Comparison of ENCODE assay signal across 2 cellular contexts in the genomic region with DNA sequence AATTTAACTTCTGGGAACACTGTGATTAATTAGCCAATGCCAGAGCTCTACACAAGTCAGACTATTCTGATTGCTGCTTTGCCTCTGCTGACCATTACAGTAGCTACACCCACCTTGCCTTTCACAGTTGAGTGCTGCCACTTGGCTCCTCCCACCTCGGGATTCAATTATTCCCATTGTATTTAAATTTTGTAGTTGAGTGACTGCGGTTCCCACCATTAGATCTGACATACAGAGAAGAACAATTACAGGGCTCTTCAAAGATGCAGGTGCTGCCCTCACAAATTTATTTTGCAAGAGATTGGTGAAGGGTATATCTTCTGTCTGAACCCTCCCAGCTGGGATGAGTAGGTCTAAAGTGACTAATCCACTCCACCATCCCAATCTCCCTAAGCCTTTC. TPM values are rescaled to one million over a fixed set of nuclear protein-coding genes. Genes with fewer than 3 reads are reported as not detected.
"Had no signal": no experiment of that assay in that cellular context is flagged by ENCODE, and none has a peak within 500 bp of the region (broad histone marks: within the 10 kb centered on the region; RNA-seq: fewer than 3 reads in every experiment).

No MANE protein-coding gene starts in this region.

RNA-seq across cellular contexts. Expression of gene PKIB, which starts 11.9 kb away (rescaled TPM):
- total RNA-seq: Right ventricle myocardium inferior, SJSA1 had no signal
